In the genomic region with DNA sequence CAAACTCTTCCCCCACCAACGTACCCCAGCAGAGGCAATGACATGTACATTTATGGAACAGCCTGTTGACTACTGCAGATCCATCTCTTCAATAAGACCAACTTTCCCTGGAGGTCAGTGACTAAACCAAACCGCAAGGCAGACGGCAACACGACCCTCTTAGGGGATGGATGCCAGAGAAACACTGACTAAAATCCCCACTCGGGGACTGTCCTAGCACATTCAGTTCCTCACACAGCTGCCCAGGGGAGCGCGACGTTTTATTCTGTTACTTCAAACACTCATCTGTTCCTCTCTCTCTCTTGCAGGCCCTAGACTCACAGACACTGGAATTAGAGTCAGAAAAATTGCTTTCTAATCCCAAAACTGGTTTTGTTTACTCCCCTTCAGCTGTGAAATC, we compare ENCODE assay signal across 22 cellular contexts.
DNase-seq lines count a peak whose midpoint lies in the region; ATAC-seq, FAIRE-seq and TF ChIP-seq lines count a peak whose summit lies in the region.
"Had no signal": no experiment of that assay in that cellular context is flagged by ENCODE, and none has a peak within 500 bp of the region (broad histone marks: within the 10 kb centered on the region; RNA-seq: fewer than 3 reads in every experiment).

No MANE protein-coding gene starts in this region.

- in situ Hi-C loops in GM12878 (cut with MboI) = no loop called here

- SMC1A ChIA-PET in GM12878 (lab: Charles Lee; ENCODE audit: uncharacterized antibody, unreplicated experiment) = interaction anchor here (1.0 to 1.9 kb wide), 2 partner anchors 19 to 400 kb away, joined by 3 to 9 read pairs; no protein-coding TSS in a partner anchor

- CTCF ChIA-PET in GM12878 (lab: Yijun Ruan, JAX) = interaction anchor here (1.7 to 3.4 kb wide), 11 partner anchors 13 to 402 kb away, joined by 4 to 25 read pairs (median 19); no protein-coding TSS in a partner anchor

- DNase-seq in DND-41 = no peak
- DNase-seq in GM12878 (ENCODE audit: low read depth, low spot score) = no peak
- peak; percentile 12 for DNase-seq in renal cortical epithelial cell (ENCODE audit: low read depth)
- DNase-seq in GM10266 (ENCODE audit: extremely low spot score) = no peak
- no peak for DNase-seq in chondrocyte (ENCODE audit: low spot score)
- no peak for DNase-seq in activated naive CD8-positive, alpha-beta T cell treated with anti-CD3 and anti-CD28 coated beads for 36 hours
- DNase-seq: activated CD4-positive, alpha-beta T cell treated with anti-CD3 and anti-CD28 coated beads for 1 hour; effector CD8-positive, alpha-beta T cell; KG1; NCI-H1105; OCI-M1; stimulated activated naive CD8-positive, alpha-beta T cell treated with anti-CD3 and anti-CD28 coated beads, Interleukin-15, Interleukin-2, amounts not matched to agents 100 U/mL and 50 U/mL, for 24 hours; T-helper 9 cell; upper lobe of right lung had no signal

- BruUV-seq in GM12878 (replicated peaks; lab: Mats Ljungman, UMichigan) = no TSS peak

- RAD21 ChIA-PET in GM12878 (lab: Charles Lee; ENCODE audit: unreplicated experiment) = interaction anchor here (1.1 to 1.7 kb wide), 6 partner anchors 15 to 266 kb away, joined by 3 to 9 read pairs (median 3); no protein-coding TSS in a partner anchor

- POLR2A ChIA-PET in GM12878 (lab: Charles Lee) = no interaction called here

- H4K20me1 ChIP-seq in DND-41 (ENCODE audit: insufficient read depth, low read length) = no peaks in the 10 kb centered on the region
- H4K20me1 ChIP-seq in GM12878 (ENCODE audit: control insufficient read depth, insufficient read depth) = no peaks in the 10 kb centered on the region

- ATAC-seq in DND-41 (ENCODE audit: insufficient read depth, low read depth) = peak; percentile 67
- ATAC-seq in HG03432 (IDR thresholded peaks at IDR 0.05; ENCODE audit: unreplicated experiment) = peak; percentile 62
- ATAC-seq in GM12878 = peak; percentile 70
- no peak for ATAC-seq in gastroesophageal sphincter
- ATAC-seq: HCT116; stimulated activated naive CD8-positive, alpha-beta T cell treated with anti-CD3 and anti-CD28 coated beads, Interleukin-15, Interleukin-2, amounts not matched to agents 100 U/mL and 50 U/mL, for 24 hours; upper lobe of right lung had no signal

- peaks cover 85% of the 10 kb centered on the region for H3K4me1 ChIP-seq in DND-41 (ENCODE audit: insufficient read depth, low read length)
- H3K4me1 ChIP-seq in GM12878 (ENCODE audit: control insufficient read depth, insufficient read depth, low read length) = no peaks in the 10 kb centered on the region
- H3K4me1 ChIP-seq in gastroesophageal sphincter = no peaks in the 10 kb centered on the region
- H3K4me1 ChIP-seq: neural progenitor cell, SJSA1, upper lobe of right lung had no signal

- H3K4me1 Mint-ChIP-seq in chondrocyte (ENCODE audit: low read depth) = no peaks in the 10 kb centered on the region
- H3K4me1 Mint-ChIP-seq in activated naive CD8-positive, alpha-beta T cell treated with anti-CD3 and anti-CD28 coated beads for 36 hours = peaks cover 2% of the 10 kb centered on the region
- H3K4me1 Mint-ChIP-seq: central memory CD8-positive, alpha-beta T cell; neural progenitor cell had no signal

- no peak for TF ChIP-seq RAD21 in GM12878 (IDR thresholded peaks at IDR 0.05; ENCODE audit: insufficient read depth, low read depth, low read length)

- TF ChIP-seq EP300 in GM12878 (IDR thresholded peaks at IDR 0.05; ENCODE audit: borderline replicate concordance in 1 of 2, control insufficient read depth in 1 of 2, low read depth in 2 of 2, low read length in 2 of 2) (no peak), gastroesophageal sphincter (IDR thresholded peaks at IDR 0.05) (no peak)

- no peak for FAIRE-seq in GM12878 (lab: Jason Lieb, UNC)
- FAIRE-seq: keratinocyte had no signal

- H3K27me3 ChIP-seq in DND-41 (ENCODE audit: insufficient read depth, low read length, poor library complexity) (no peaks in the 10 kb centered on the region), GM12878 (replicated peaks in 1 of 2; ENCODE audit: control insufficient read depth in 2 of 2, insufficient read depth in 2 of 2, low read length in 1 of 2) (no peaks in the 10 kb centered on the region), gastroesophageal sphincter (peaks cover 45% of the 10 kb centered on the region)

- H3K9me3 Mint-ChIP-seq in chondrocyte (ENCODE audit: low read depth) = no peaks in the 10 kb centered on the region
- H3K9me3 Mint-ChIP-seq in activated naive CD8-positive, alpha-beta T cell treated with anti-CD3 and anti-CD28 coated beads for 36 hours = no peaks in the 10 kb centered on the region
- H3K9me3 Mint-ChIP-seq: activated T-helper 2 cell treated with anti-CD3 and anti-CD28 coated beads, Interferon-gamma antibody, Interleukin-2, Interleukin-4, amounts not matched to agents 10 μg/mL and 5 μg/mL and 100 μg/mL, durations not matched to agents 14 hours and 24 hours and 36 hours; central memory CD8-positive, alpha-beta T cell; neural progenitor cell had no signal

- TF ChIP-seq POLR2A in GM12878 (IDR thresholded peaks at IDR 0.05; ENCODE audit: low read depth, low read length) (no peak), gastroesophageal sphincter (IDR thresholded peaks at IDR 0.05) (no peak)

- H2AFZ ChIP-seq in DND-41 (ENCODE audit: low read depth, low read length) (peak overlapping the region; percentile 45; the same call in 1 of the 2 replicates), GM12878 (ENCODE audit: control insufficient read depth, low read depth, low read length) (no peak overlapping the region)
- H2AFZ ChIP-seq: neural progenitor cell had no signal

- H3K79me2 ChIP-seq in DND-41 (ENCODE audit: insufficient read depth, low read length) = peaks cover 33% of the 10 kb centered on the region
- no peaks in the 10 kb centered on the region for H3K79me2 ChIP-seq in GM12878 (ENCODE audit: control insufficient read depth, insufficient read depth, low read length)

- H3K9ac ChIP-seq in DND-41 (ENCODE audit: low read depth, low read length) (peak overlapping the region; percentile 43), GM12878 (ENCODE audit: control insufficient read depth, insufficient read depth, low read length) (no peak overlapping the region)
- H3K9ac ChIP-seq: neural progenitor cell had no signal

- no peak overlapping the region for H3K27ac Mint-ChIP-seq in chondrocyte (ENCODE audit: unreplicated experiment)
- H3K27ac Mint-ChIP-seq in activated naive CD8-positive, alpha-beta T cell treated with anti-CD3 and anti-CD28 coated beads for 36 hours = no peak overlapping the region
- H3K27ac Mint-ChIP-seq: activated T-helper 2 cell treated with anti-CD3 and anti-CD28 coated beads, Interferon-gamma antibody, Interleukin-2, Interleukin-4, amounts not matched to agents 10 μg/mL and 5 μg/mL and 100 μg/mL, durations not matched to agents 14 hours and 24 hours and 36 hours; neural progenitor cell had no signal

- H3K27ac ChIP-seq in DND-41 (ENCODE audit: low read length) (peak overlapping the region; percentile 84), GM12878 (ENCODE audit: control insufficient read depth, insufficient read depth) (no peak overlapping the region), gastroesophageal sphincter (no peak overlapping the region)
- H3K27ac ChIP-seq: neural progenitor cell, SJSA1, upper lobe of right lung had no signal

- no peaks in the 10 kb centered on the region for H3K36me3 ChIP-seq in DND-41 (ENCODE audit: insufficient read depth, low read length)
- no peaks in the 10 kb centered on the region for H3K36me3 ChIP-seq in GM12878 (ENCODE audit: control insufficient read depth in 2 of 2, insufficient read depth in 2 of 2, low read length in 1 of 2)
- no peaks in the 10 kb centered on the region for H3K36me3 ChIP-seq in gastroesophageal sphincter
- H3K36me3 ChIP-seq: neural progenitor cell, SJSA1, upper lobe of right lung had no signal

- H3K4me2 ChIP-seq in DND-41 (ENCODE audit: insufficient read depth, low read length) (no peak overlapping the region), GM12878 (ENCODE audit: control insufficient read depth, insufficient read depth) (no peak overlapping the region)
- H3K4me2 ChIP-seq: neural progenitor cell had no signal

- no peaks in the 10 kb centered on the region for H3K36me3 Mint-ChIP-seq in chondrocyte (ENCODE audit: low read depth)
- H3K36me3 Mint-ChIP-seq in activated naive CD8-positive, alpha-beta T cell treated with anti-CD3 and anti-CD28 coated beads for 36 hours = no peaks in the 10 kb centered on the region
- H3K36me3 Mint-ChIP-seq: neural progenitor cell had no signal

- TF ChIP-seq CTCF in DND-41 (IDR thresholded peaks at IDR 0.05; ENCODE audit: borderline replicate concordance, extremely low read depth, low read length, poor library complexity, severe bottlenecking) (no peak), GM12878 (IDR thresholded peaks at IDR 0.05 in 2 of 3, conservative IDR thresholded peaks at IDR 0.05 in 1 of 3; ENCODE audit: control insufficient read depth in 2 of 3, extremely low read depth in 1 of 3, insufficient read depth in 1 of 3, low read depth in 3 of 3, low read length in 3 of 3) (no peak), GM10266 (IDR thresholded peaks at IDR 0.05; ENCODE audit: control insufficient read depth, insufficient read depth, low read depth, missing control alignments) (no peak), gastroesophageal sphincter (IDR thresholded peaks at IDR 0.05) (no peak), chondrocyte (IDR thresholded peaks at IDR 0.05) (no peak)

- peaks cover 43% of the 10 kb centered on the region for H3K27me3 Mint-ChIP-seq in chondrocyte (ENCODE audit: low read depth)
- no peaks in the 10 kb centered on the region for H3K27me3 Mint-ChIP-seq in activated naive CD8-positive, alpha-beta T cell treated with anti-CD3 and anti-CD28 coated beads for 36 hours
- H3K27me3 Mint-ChIP-seq: central memory CD8-positive, alpha-beta T cell had no signal

- intact Hi-C loops in GM12878 (cut with micrococcal nuclease; ENCODE audit: unreplicated experiment) = loop anchor here (10.0 kb wide), 2 partner anchors 402 to 612 kb away; no protein-coding TSS in a partner anchor

- H3K9me3 ChIP-seq in DND-41 (ENCODE audit: insufficient read depth, low read length, severe bottlenecking) (no peaks in the 10 kb centered on the region), GM12878 (replicated peaks; ENCODE audit: control insufficient read depth, insufficient read depth, low read length) (no peaks in the 10 kb centered on the region), gastroesophageal sphincter (no peaks in the 10 kb centered on the region)
- H3K9me3 ChIP-seq: SJSA1, upper lobe of right lung had no signal

- no peak overlapping the region for H3K4me3 ChIP-seq in DND-41 (ENCODE audit: low read depth in 1 of 2, low read length in 2 of 2)
- H3K4me3 ChIP-seq in GM12878 = no peak overlapping the region
- H3K4me3 ChIP-seq in gastroesophageal sphincter = no peak overlapping the region
- H3K4me3 ChIP-seq: neural progenitor cell, SJSA1, upper lobe of right lung had no signal

- WGBS in GM12878 (ENCODE audit: insufficient coverage, insufficient replicate concordance, low lambda C conversion rate, missing lambda C conversion rate) = 14% methylated on average over 8 of the region's 8 CpGs
- 34 to 44% methylated on average over 6 to 8 of the region's 8 CpGs for WGBS in gastroesophageal sphincter (ENCODE audit: low coverage in 1 of 2), 2 donors

- H3K4me3 Mint-ChIP-seq in chondrocyte (ENCODE audit: unreplicated experiment) = no peak overlapping the region
- H3K4me3 Mint-ChIP-seq in activated naive CD8-positive, alpha-beta T cell treated with anti-CD3 and anti-CD28 coated beads for 36 hours = no peak overlapping the region
- H3K4me3 Mint-ChIP-seq: central memory CD8-positive, alpha-beta T cell; neural progenitor cell had no signal

TF ChIP-seq in GM12878, 131 proteins besides CTCF, POLR2A, EP300 and RAD21 (continues in another document):
- no peak for TF ChIP-seq STAT1 (conservative IDR thresholded peaks at IDR 0.05)
